ENCODE assay signal across 29 cellular contexts in the genomic region with DNA sequence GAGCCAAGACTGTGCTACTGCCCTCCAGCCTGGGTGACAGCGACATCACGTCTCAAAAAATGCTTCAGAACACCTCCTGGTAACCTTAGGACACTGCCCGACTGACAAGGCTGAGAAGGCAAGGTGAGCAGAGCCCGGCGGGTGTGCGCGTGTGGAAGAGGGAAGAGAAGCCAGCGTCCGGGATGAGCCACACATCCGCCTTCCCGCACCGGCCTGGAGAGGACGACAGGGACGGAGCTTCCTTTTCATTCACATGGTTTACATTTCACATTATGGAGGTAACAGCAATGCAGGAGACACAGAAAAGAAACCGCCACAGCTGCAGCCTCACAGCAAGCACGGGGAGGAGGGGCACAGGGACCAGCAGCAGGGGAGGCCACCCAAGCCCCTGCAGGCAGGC. TPM values are rescaled to one million over a fixed set of nuclear protein-coding genes. Genes with fewer than 3 reads are reported as not detected.
"Had no signal": no experiment of that assay in that cellular context is flagged by ENCODE, and none has a peak within 500 bp of the region (broad histone marks: within the 10 kb centered on the region; RNA-seq: fewer than 3 reads in every experiment).

No MANE protein-coding gene starts in this region.

- H3K27ac Mint-ChIP-seq: dendritic cell treated with granulocyte-macrophage colony-stimulating factor and Interleukin-4, amounts not matched to agents 40 ng/mL and 50 ng/mL, for 4 days; naive thymus-derived CD8-positive, alpha-beta T cell; progenitor cell of endocrine pancreas had no signal

- ATAC-seq: left ventricle myocardium superior; naive thymus-derived CD8-positive, alpha-beta T cell had no signal

- H3K27ac ChIP-seq: colonic mucosa, esophagus squamous epithelium, parathyroid adenoma, right lobe of liver, thoracic aorta, tibial nerve, upper lobe of left lung, uterus had no signal

- H3K4me1 Mint-ChIP-seq: neural crest cell had no signal

- H3K4me3 Mint-ChIP-seq: dendritic cell treated with granulocyte-macrophage colony-stimulating factor and Interleukin-4, amounts not matched to agents 40 ng/mL and 50 ng/mL, for 4 days; naive thymus-derived CD8-positive, alpha-beta T cell; neural crest cell had no signal

- H3K9me3 Mint-ChIP-seq: dendritic cell treated with granulocyte-macrophage colony-stimulating factor and Interleukin-4, amounts not matched to agents 40 ng/mL and 50 ng/mL, for 4 days; neural crest cell had no signal

- H3K4me3 ChIP-seq: colonic mucosa, esophagus squamous epithelium, lung, right lobe of liver, smooth muscle cell, thoracic aorta, tibial nerve, upper lobe of left lung, uterus had no signal

- H3K27me3 ChIP-seq: colonic mucosa, esophagus squamous epithelium, right lobe of liver, tibial nerve, upper lobe of left lung, uterus had no signal

- DNase-seq: central memory CD4-positive, alpha-beta T cell; colonic mucosa; effector memory CD4-positive, alpha-beta T cell; erythroblast; esophagus squamous epithelium; head of caudate nucleus; left ventricle myocardium superior; mesendoderm; naive thymus-derived CD8-positive, alpha-beta T cell; right lobe of liver; stimulated activated CD4-positive, alpha-beta T cell treated with anti-CD3 and anti-CD28 coated beads, Interleukin-12 subunit alpha, Interleukin-12 subunit beta, amount 100 ng/mL, for 4 hours; stimulated activated CD4-positive, alpha-beta T cell treated with anti-CD3 and anti-CD28 coated beads, Interleukin-1b, Interleukin-23, amount 100 ng/mL, for 48 hours; stimulated activated CD4-positive, alpha-beta T cell treated with anti-CD3 and anti-CD28 coated beads, Interleukin-4, amount 100 ng/mL, for 1 hour; stimulated activated CD8-positive, alpha-beta memory T cell treated with anti-CD3 and anti-CD28 coated beads, Interleukin-4, amount 100 ng/mL, for 48 hours; stimulated activated naive CD4-positive, alpha-beta T cell; substantia nigra; upper lobe of left lung; uterus had no signal

- H3K27me3 Mint-ChIP-seq: dendritic cell treated with granulocyte-macrophage colony-stimulating factor and Interleukin-4, amounts not matched to agents 40 ng/mL and 50 ng/mL, for 4 days; naive thymus-derived CD8-positive, alpha-beta T cell; progenitor cell of endocrine pancreas had no signal

RNA-seq across cellular contexts. Expression of a gene that starts 16.6 kb away (rescaled TPM):
- total RNA-seq: endothelial cell of umbilical vein, esophagus squamous epithelium, left ventricle myocardium superior, myocyte, osteoblast, smooth muscle cell had no signal
